Comparison of ENCODE assay signal across 8 cellular contexts in genomic region chr12:105084251-105085250, GRCh38. TPM values are rescaled to one million over a fixed set of nuclear protein-coding genes. Genes with fewer than 3 reads are reported as not detected.
DNase-seq lines count a peak whose midpoint lies in the region; ATAC-seq and TF ChIP-seq lines count a peak whose summit lies in the region.

TSS of gene ALDH1L2 (minus strand) at chr12:105084458. CDS start at chr12:105084436, 22 bp downstream.

- peaks cover 9% of the 10 kb centered on the region for H3K9me3 Mint-ChIP-seq in activated naive CD8-positive, alpha-beta T cell treated with anti-CD3 and anti-CD28 coated beads for 36 hours

- H3K4me1 ChIP-seq in osteoblast (ENCODE audit: insufficient read depth, low read length) (peaks cover 17% of the 10 kb centered on the region), upper lobe of left lung (peaks cover 8 to 20% (median 17%) of the 10 kb centered on the region in 4 donors)

- ATAC-seq in HG03095 (IDR thresholded peaks at IDR 0.05; ENCODE audit: unreplicated experiment) (peak; percentile 72), upper lobe of left lung (ENCODE audit: low FRiP score in 2 of 2) (peak; percentile 90 to 99)

- DNase-seq in NCI-H2107 (lab: John Stamatoyannopoulos, UW) (peak; percentile 61), NCI-H2107 treated with DMSO at 0.1 percent for 48 hours (lab: John Stamatoyannopoulos, UW; ENCODE audit: unreplicated experiment) (no peak), RPMI8226 (peak; percentile 49), head of caudate nucleus (peak; percentile 42 to 90 (median 77)), osteoblast (ENCODE audit: insufficient read length, low spot score, missing footprints) (peak; percentile 95), upper lobe of left lung (peak; percentile 88 to 96)
- DNase-seq in activated naive CD8-positive, alpha-beta T cell treated with anti-CD3 and anti-CD28 coated beads for 36 hours, result peak; percentile 67

- H4K20me1 ChIP-seq in osteoblast (ENCODE audit: insufficient read depth, low read length), result no peaks in the 10 kb centered on the region

- peak within 1 kb of the TSS; percentile 100 for H3K4me2 ChIP-seq in osteoblast (ENCODE audit: insufficient read depth, low read length)

- peak in 1 of 4 donors; percentile 26 for TF ChIP-seq POLR2A in upper lobe of left lung (IDR thresholded peaks at IDR 0.05)

- peaks cover 6% of the 10 kb centered on the region for H3K4me1 Mint-ChIP-seq in activated naive CD8-positive, alpha-beta T cell treated with anti-CD3 and anti-CD28 coated beads for 36 hours

- H3K36me3 Mint-ChIP-seq in activated naive CD8-positive, alpha-beta T cell treated with anti-CD3 and anti-CD28 coated beads for 36 hours, result no peaks in the 10 kb centered on the region

- TF ChIP-seq CTCF in osteoblast (IDR thresholded peaks at IDR 0.05; ENCODE audit: extremely low read depth, low read depth, low read length) (no peak), upper lobe of left lung (IDR thresholded peaks at IDR 0.05) (no peak)

- 51 to 76% methylated on average over 25 to 36 of the region's 75 CpGs for WGBS in upper lobe of left lung, 2 donors

- H3K27me3 ChIP-seq in osteoblast (ENCODE audit: insufficient read depth, low read length), result no peaks in the 10 kb centered on the region
- H3K27me3 ChIP-seq in upper lobe of left lung, result no peaks in the 10 kb centered on the region

- peak within 1 kb of the TSS; percentile 95 for H2AFZ ChIP-seq in osteoblast (ENCODE audit: low read length)

- H3K27ac Mint-ChIP-seq in activated naive CD8-positive, alpha-beta T cell treated with anti-CD3 and anti-CD28 coated beads for 36 hours, result peak within 1 kb of the TSS; percentile 78

- H3K27ac ChIP-seq in osteoblast (ENCODE audit: low read depth, low read length) (peak within 1 kb of the TSS; percentile 73), upper lobe of left lung (peak within 1 kb of the TSS in 3 of 4 donors; percentile 2 to 51 (median 38))

- no peaks in the 10 kb centered on the region for H3K9me3 ChIP-seq in osteoblast (ENCODE audit: low read depth, low read length)
- H3K9me3 ChIP-seq in upper lobe of left lung, result no peaks in the 10 kb centered on the region

- intact Hi-C loops in head of caudate nucleus (cut with DNase I), result no loop called here

- no peaks in the 10 kb centered on the region for H3K36me3 ChIP-seq in osteoblast (ENCODE audit: insufficient read depth, low read length)
- H3K36me3 ChIP-seq in upper lobe of left lung, result no peaks in the 10 kb centered on the region

- peaks cover 33% of the 10 kb centered on the region for H3K27me3 Mint-ChIP-seq in activated naive CD8-positive, alpha-beta T cell treated with anti-CD3 and anti-CD28 coated beads for 36 hours

- TF ChIP-seq EP300 in upper lobe of left lung (IDR thresholded peaks at IDR 0.05), result no peak

- H3K4me3 ChIP-seq in osteoblast (ENCODE audit: insufficient read depth, low read length) (peak within 1 kb of the TSS; percentile 95), upper lobe of left lung (peak within 1 kb of the TSS; percentile 41 to 59 (median 52))

- H3K4me3 Mint-ChIP-seq in activated naive CD8-positive, alpha-beta T cell treated with anti-CD3 and anti-CD28 coated beads for 36 hours, result peak within 1 kb of the TSS; percentile 85

- peaks cover 32% of the 10 kb centered on the region for H3K79me2 ChIP-seq in osteoblast (ENCODE audit: insufficient read depth, low read length)

RNA-seq across cellular contexts. Expression of gene ALDH1L2, which starts in this region (rescaled TPM):
- 1 to 10 TPM; 4.8 to 5.9 TPM for total RNA-seq in activated naive CD8-positive, alpha-beta T cell treated with anti-CD3 and anti-CD28 coated beads for 36 hours
- 55.4 and 63.9 TPM in 2 replicates for total RNA-seq in osteoblast
- total RNA-seq in upper lobe of left lung, result 10 to 100 TPM in 1 of 6 donors, 1 to 10 TPM in 5; 1.2 to 11.6 (median 2.9) TPM
